In the genomic region with DNA sequence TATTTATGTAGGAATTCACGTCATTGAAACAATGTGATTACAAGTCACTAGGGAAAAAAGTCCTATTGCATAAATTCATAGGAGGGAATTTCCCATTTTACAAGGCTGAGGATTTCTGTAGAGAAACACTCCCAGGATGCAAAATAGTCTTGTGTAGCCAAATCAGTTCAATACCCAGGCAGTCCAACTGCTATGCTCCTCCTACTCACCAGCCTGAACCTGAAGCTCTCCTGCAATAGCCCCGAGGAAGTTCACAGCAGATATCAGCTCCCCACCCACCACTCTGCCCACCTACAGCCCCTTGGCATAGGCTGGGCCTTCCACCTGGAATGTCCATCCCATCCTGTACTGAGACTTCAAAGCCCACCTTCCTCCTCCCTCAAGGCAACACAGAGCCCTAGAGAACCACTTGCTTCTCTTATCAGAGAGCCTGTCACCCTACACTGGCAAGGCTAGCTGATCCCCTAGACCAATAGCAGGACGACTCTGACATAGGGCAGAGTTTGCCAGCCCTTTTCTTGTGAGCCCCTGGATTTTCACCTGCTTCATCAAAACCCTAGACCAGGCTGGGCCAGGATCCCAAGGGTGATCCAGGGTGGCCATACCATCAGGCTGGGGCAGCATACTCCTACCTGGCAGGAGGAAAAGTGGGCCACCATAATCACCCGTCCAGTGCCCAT, we compare ENCODE assay signal across 8 cellular contexts. TPM values are rescaled to one million over a fixed set of nuclear protein-coding genes. Genes with fewer than 3 reads are reported as not detected.
DNase-seq lines count a peak whose midpoint lies in the region; ATAC-seq, FAIRE-seq and TF ChIP-seq lines count a peak whose summit lies in the region.

No MANE protein-coding gene starts in this region.

- intact Hi-C loops in heart left ventricle (cut with DNase I): loop anchor here in 8 of 10 donors (5.0 to 10.0 kb wide), 7 partner anchors 40 to 255 kb away; a partner anchor contains a TSS
- intact Hi-C loops in cardiac septum (cut with DNase I): loop anchor here (5.0 to 10.0 kb wide), 3 partner anchors 60 to 255 kb away; a partner anchor contains a TSS
- intact Hi-C loops in esophagus muscularis mucosa (cut with DNase I): loop anchor here (5.0 kb wide), 1 partner anchor 40 kb away; no protein-coding TSS in a partner anchor

- H3K9me3 ChIP-seq in heart left ventricle (no peaks in the 10 kb centered on the region), SU-DHL-6 (ENCODE audit: insufficient read depth, low read length) (no peaks in the 10 kb centered on the region), esophagus muscularis mucosa (no peaks in the 10 kb centered on the region)

- H3K4me2 ChIP-seq in SU-DHL-6 (ENCODE audit: low read depth, low read length, poor library complexity, severe bottlenecking): peak overlapping the region; percentile 83

- peaks cover 71% of the 10 kb centered on the region for H3K79me2 ChIP-seq in SU-DHL-6 (ENCODE audit: insufficient read depth, low read length)

- 40 to 57% (median 54%) methylated on average over 4 of the region's 4 CpGs for WGBS in heart left ventricle, 4 donors
- 59% methylated on average over 3 of the region's 4 CpGs for WGBS in esophagus muscularis mucosa

- no peak for DNase-seq in heart left ventricle
- no peak for DNase-seq in cardiac septum (ENCODE audit: low spot score)
- DNase-seq in esophagus muscularis mucosa (ENCODE audit: extremely low spot score): no peak
- no peak for DNase-seq in progenitor cell of endocrine pancreas (ENCODE audit: low spot score, unreplicated experiment)
- DNase-seq in GM12892 (ENCODE audit: insufficient read length): no peak
- DNase-seq in RCC 7860 (ENCODE audit: low spot score): no peak

- peak overlapping the region; percentile 74 for H3K27ac Mint-ChIP-seq in progenitor cell of endocrine pancreas

- H3K27me3 ChIP-seq in heart left ventricle (no peaks in the 10 kb centered on the region), SU-DHL-6 (ENCODE audit: low read length) (no peaks in the 10 kb centered on the region), esophagus muscularis mucosa (no peaks in the 10 kb centered on the region)

- peak overlapping the region; percentile 88 for H3K9ac ChIP-seq in SU-DHL-6 (ENCODE audit: low read length)

- H3F3A ChIP-seq in SU-DHL-6 (ENCODE audit: insufficient read depth): peaks cover 9% of the 10 kb centered on the region; the same call in 1 of the 2 replicates

- H3K4me3 ChIP-seq in heart left ventricle: peak overlapping the region in 10 of 12 donors; percentile 63 to 99 (median 95)
- peak overlapping the region; percentile 88 for H3K4me3 ChIP-seq in SU-DHL-6 (ENCODE audit: insufficient read depth, low read length, poor library complexity, severe bottlenecking)
- peak overlapping the region; percentile 78 to 96 (median 88) for H3K4me3 ChIP-seq in esophagus muscularis mucosa

- peaks cover 24% of the 10 kb centered on the region for H3K36me3 Mint-ChIP-seq in progenitor cell of endocrine pancreas (ENCODE audit: insufficient read depth)

- no peak for TF ChIP-seq EP300 in esophagus muscularis mucosa (IDR thresholded peaks at IDR 0.05)

- FAIRE-seq in GM12892 (lab: Jason Lieb, UNC): no peak
- no peak for FAIRE-seq in RCC 7860 (lab: Jason Lieb, UNC)

- ATAC-seq in heart left ventricle (no peak), GM18517 (IDR thresholded peaks at IDR 0.05; ENCODE audit: unreplicated experiment) (no peak)

- H4K20me1 ChIP-seq in SU-DHL-6 (ENCODE audit: low read depth, low read length): no peaks in the 10 kb centered on the region

- no peak for TF ChIP-seq POLR2A in heart left ventricle (IDR thresholded peaks at IDR 0.05)
- TF ChIP-seq POLR2A in esophagus muscularis mucosa (IDR thresholded peaks at IDR 0.05; ENCODE audit: low read depth): no peak
- TF ChIP-seq POLR2A in GM12892 (IDR thresholded peaks at IDR 0.05; ENCODE audit: low read depth, low read length): no peak

- H3K4me1 ChIP-seq in heart left ventricle (peaks cover 0 to 58% (median 27%) of the 10 kb centered on the region in 12 donors), esophagus muscularis mucosa (peaks cover 32 to 57% (median 44%) of the 10 kb centered on the region in 4 donors)

- no peaks in the 10 kb centered on the region for H3K27me3 Mint-ChIP-seq in progenitor cell of endocrine pancreas

- H3K4me1 Mint-ChIP-seq in progenitor cell of endocrine pancreas (ENCODE audit: low read depth): peaks cover 33% of the 10 kb centered on the region

- H3K9me2 ChIP-seq in SU-DHL-6 (replicated peaks; ENCODE audit: insufficient read depth, low read length): no peaks in the 10 kb centered on the region

- TF ChIP-seq CTCF in heart left ventricle (IDR thresholded peaks at IDR 0.05) (no peak), SU-DHL-6 (IDR thresholded peaks at IDR 0.05; ENCODE audit: insufficient read depth, low read length, poor library complexity, severe bottlenecking) (no peak), esophagus muscularis mucosa (IDR thresholded peaks at IDR 0.05) (no peak), progenitor cell of endocrine pancreas (IDR thresholded peaks at IDR 0.05; ENCODE audit: unreplicated experiment) (no peak)

- H2AFZ ChIP-seq in SU-DHL-6 (ENCODE audit: low read depth, low read length, severe bottlenecking): no peak overlapping the region

- peak overlapping the region in 9 of 12 donors; percentile 12 to 91 (median 85) for H3K27ac ChIP-seq in heart left ventricle
- peak overlapping the region; percentile 45 for H3K27ac ChIP-seq in SU-DHL-6 (ENCODE audit: low read depth, low read length)
- H3K27ac ChIP-seq in esophagus muscularis mucosa (replicated peaks in 1 of 4): peak overlapping the region; percentile 88 to 90 (median 89)

- peak overlapping the region; percentile 79 for H3K4me3 Mint-ChIP-seq in progenitor cell of endocrine pancreas (ENCODE audit: low read depth)

- peaks cover 11% of the 10 kb centered on the region for H3K9me3 Mint-ChIP-seq in progenitor cell of endocrine pancreas (ENCODE audit: low read depth)

- H3K36me3 ChIP-seq in heart left ventricle (peaks cover 0 to 12% (median 6%) of the 10 kb centered on the region in 9 donors), SU-DHL-6 (ENCODE audit: low read length) (peaks cover 6% of the 10 kb centered on the region; the same call in 1 of the 2 replicates), esophagus muscularis mucosa (peaks cover 2 to 19% (median 11%) of the 10 kb centered on the region in 4 donors)

RNA-seq across cellular contexts. Expression of a gene that starts 1.5 kb away (rescaled TPM):
- 10 to 100 TPM; 34.2 to 65.5 (median 41.7) TPM for total RNA-seq in heart left ventricle
- polyA plus RNA-seq in heart left ventricle: 10 to 100 TPM; 25.1 to 35.7 TPM
- total RNA-seq in cardiac septum: 34.9 TPM
- 10 to 100 TPM; 45.3 to 66.3 (median 53.1) TPM for total RNA-seq in esophagus muscularis mucosa
- total RNA-seq in progenitor cell of endocrine pancreas: 145 and 147 TPM in 2 replicates
- 33.0 TPM for polyA plus RNA-seq in GM12892 (2012; ENCODE audit: missing spikeins)

RNA-seq across cellular contexts. Expression of a gene that starts 42.8 kb away (rescaled TPM):
- 10 to 100 TPM in 4 of 9 donors, 1 to 10 TPM in 5; 4.9 to 16.8 (median 8.4) TPM for total RNA-seq in heart left ventricle
- 10 to 100 TPM; 11.0 to 12.9 TPM for polyA plus RNA-seq in heart left ventricle
- 7.3 TPM for total RNA-seq in cardiac septum
- total RNA-seq in esophagus muscularis mucosa: 10 to 100 TPM in 1 of 4 donors, 1 to 10 TPM in 3; 1.3 to 22.0 (median 7.0) TPM
- 31.4 and 32.8 TPM in 2 replicates for total RNA-seq in progenitor cell of endocrine pancreas
- 3.8 TPM for polyA plus RNA-seq in GM12892 (2012; ENCODE audit: missing spikeins)

RNA-seq across cellular contexts. Expression of a gene that starts 58.4 kb away (rescaled TPM):
- 10 to 100 TPM; 47.3 to 69.8 (median 56.8) TPM for total RNA-seq in heart left ventricle
- polyA plus RNA-seq in heart left ventricle: 10 to 100 TPM; 24.5 to 50.9 TPM
- 69.9 TPM for total RNA-seq in cardiac septum
- total RNA-seq in esophagus muscularis mucosa: 10 to 100 TPM; 58.6 to 89.2 (median 81.9) TPM
- total RNA-seq in progenitor cell of endocrine pancreas: 131 and 136 TPM in 2 replicates
- polyA plus RNA-seq in GM12892 (2012; ENCODE audit: missing spikeins): 47.6 TPM

RNA-seq across cellular contexts. Expression of a gene that starts 59.1 kb away (rescaled TPM):
- total RNA-seq in heart left ventricle: 10 to 100 TPM; 11.4 to 28.1 (median 16.0) TPM
- polyA plus RNA-seq in heart left ventricle: 10 to 100 TPM; 14.7 to 16.5 TPM
- 14.1 TPM for total RNA-seq in cardiac septum
- 10 to 100 TPM in 3 of 4 donors, 1 to 10 TPM in 1; 8.1 to 17.2 (median 10.6) TPM for total RNA-seq in esophagus muscularis mucosa
- 20.9 and 21.9 TPM in 2 replicates for total RNA-seq in progenitor cell of endocrine pancreas
- polyA plus RNA-seq in GM12892 (2012; ENCODE audit: missing spikeins): 21.5 TPM
